Comparison of ENCODE assay signal across 26 cellular contexts in the genomic region with DNA sequence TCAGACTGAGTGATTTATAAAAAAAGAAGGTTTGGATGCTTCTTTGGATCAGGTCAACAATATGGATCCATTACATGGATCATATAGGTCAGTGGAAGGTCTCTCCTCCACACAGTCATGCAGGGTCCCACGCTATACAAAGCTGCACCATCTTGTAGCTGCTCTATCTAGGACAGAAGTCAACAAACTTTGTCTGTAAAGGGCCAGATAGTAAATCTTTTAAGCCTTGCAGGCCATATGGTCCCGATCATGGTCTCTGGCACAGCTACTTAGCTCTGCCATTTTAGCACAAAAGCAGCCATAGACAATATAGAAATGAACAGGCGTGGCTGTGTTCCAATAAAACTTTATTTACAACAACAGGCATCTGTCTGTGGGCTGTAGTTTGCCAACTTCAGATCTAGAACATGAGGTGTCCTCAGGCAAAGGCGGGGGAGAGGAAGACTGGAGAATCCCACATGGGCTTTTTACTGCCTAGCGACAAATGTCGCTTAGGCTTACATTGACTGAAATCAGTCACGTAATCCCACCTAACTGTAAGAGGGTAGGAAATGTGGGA. TPM values are rescaled to one million over a fixed set of nuclear protein-coding genes. Genes with fewer than 3 reads are reported as not detected.
"Had no signal": no experiment of that assay in that cellular context is flagged by ENCODE, and none has a peak within 500 bp of the region (broad histone marks: within the 10 kb centered on the region; RNA-seq: fewer than 3 reads in every experiment).

No MANE protein-coding gene starts in this region.

- FAIRE-seq: islet of Langerhans had no signal

- H3K4me1 ChIP-seq: right atrium auricular region, suprapubic skin, tibial artery, uterus had no signal

- ATAC-seq: natural killer cell, sciatic nerve had no signal

- H3K9me3 ChIP-seq: left ventricle myocardium inferior, ovary, right atrium auricular region, suprapubic skin, thoracic aorta, tibial artery, uterus had no signal

- H3K4me3 ChIP-seq: left ventricle myocardium inferior, lung, ovary, right atrium auricular region, skin epidermis, suprapubic skin, thoracic aorta, tibial artery, uterus had no signal

- H3K27ac ChIP-seq: left ventricle myocardium inferior, ovary, right atrium auricular region, skin epidermis, suprapubic skin, thoracic aorta, tibial artery, uterus had no signal

- DNase-seq: hypothalamus; immature natural killer cell; left ventricle myocardium inferior; mesendoderm; naive B cell; natural killer cell; nephron progenitor cell; ovary; stimulated activated CD4-positive, alpha-beta T cell treated with anti-CD3 and anti-CD28 coated beads, Interleukin-12 subunit alpha, Interleukin-12 subunit beta, amount 100 ng/mL, for 4 hours; stimulated activated CD4-positive, alpha-beta T cell treated with anti-CD3 and anti-CD28 coated beads, Interleukin-15, amount 100 ng/mL, for 24 hours; stimulated activated CD4-positive, alpha-beta T cell treated with anti-CD3 and anti-CD28 coated beads, Interleukin-2, amount 100 ng/mL, for 24 hours; stimulated activated CD4-positive, alpha-beta T cell treated with anti-CD3 and anti-CD28 coated beads, Interleukin-4, amount 100 ng/mL, for 1 hour; stimulated activated naive CD4-positive, alpha-beta T cell; tibial artery; trophoblast cell; uterus had no signal

- H3K36me3 ChIP-seq: left ventricle myocardium inferior, ovary, right atrium auricular region, suprapubic skin, thoracic aorta, tibial artery, uterus had no signal

- H3K27me3 ChIP-seq: ovary, right atrium auricular region, suprapubic skin had no signal

RNA-seq across cellular contexts. Expression of gene TMEM233, which starts 36.7 kb away (rescaled TPM):
- total RNA-seq: mesothelial cell of epicardium, mononuclear cell, natural killer cell, progenitor cell of endocrine pancreas had no signal
- polyA plus RNA-seq: immature natural killer cell had no signal
